Comparison of ENCODE assay signal across 8 cellular contexts in the genomic region with DNA sequence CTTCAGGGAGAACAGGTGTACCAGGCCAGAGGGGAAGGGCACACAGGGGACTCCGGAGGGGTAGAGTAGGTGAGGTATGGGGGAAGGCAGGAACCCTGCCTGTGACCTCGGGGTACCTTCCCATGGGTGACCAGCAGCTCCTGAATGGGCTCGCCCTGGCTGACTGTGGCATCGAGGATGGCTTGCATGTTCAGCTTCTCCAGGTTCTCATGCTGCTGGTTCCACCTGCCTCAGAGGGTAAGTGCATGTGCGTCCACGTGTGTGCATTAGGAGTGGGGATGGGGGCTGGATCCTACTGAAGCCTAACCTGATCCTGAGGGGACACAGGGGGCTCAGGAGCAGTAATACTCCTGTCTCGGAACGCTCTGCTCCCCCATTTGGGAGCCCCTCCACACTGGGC. TPM values are rescaled to one million over a fixed set of nuclear protein-coding genes. Genes with fewer than 3 reads are reported as not detected.
DNase-seq lines count a peak whose midpoint lies in the region; ATAC-seq and TF ChIP-seq lines count a peak whose summit lies in the region.
"Had no signal": no experiment of that assay in that cellular context is flagged by ENCODE, and none has a peak within 500 bp of the region (broad histone marks: within the 10 kb centered on the region; RNA-seq: fewer than 3 reads in every experiment).

No MANE protein-coding gene starts in this region.

- no peak overlapping the region for H2BK20ac ChIP-seq in H9 (ENCODE audit: low read depth, low read length, poor library complexity, severe bottlenecking)

- H3K4me1 Mint-ChIP-seq in H9 = peaks cover 8 to 14% of the 10 kb centered on the region in 2 experiments
- peaks cover 40 to 63% (median 55%) of the 10 kb centered on the region in 3 donors for H3K4me1 Mint-ChIP-seq in T-cell

- ATAC-seq in T-cell (replicated peaks in 1 of 4) (no peak), GM21737 (IDR thresholded peaks at IDR 0.05; ENCODE audit: unreplicated experiment) (no peak), HG02610 (IDR thresholded peaks at IDR 0.05; ENCODE audit: unreplicated experiment) (no peak)

- H2AK5ac ChIP-seq in H9 (ENCODE audit: insufficient read length, low read length) = no peak overlapping the region

- no peak overlapping the region for H3K56ac ChIP-seq in H9 (ENCODE audit: insufficient read length, low read depth, low read length)

- no peak overlapping the region for H2BK120ac ChIP-seq in H9 (ENCODE audit: low read depth, low read length, poor library complexity, severe bottlenecking)

- H4K20me1 ChIP-seq in H9 (ENCODE audit: control insufficient read depth, insufficient read depth, insufficient read length) = no peaks in the 10 kb centered on the region

- H3K4me1 ChIP-seq in H9 (ENCODE audit: insufficient read depth, low read length) = no peaks in the 10 kb centered on the region; the same call in 1 of the 2 replicates

- no peak overlapping the region for H3K27ac ChIP-seq in H9 (ENCODE audit: insufficient read length, low read depth, low read length)
- H3K27ac ChIP-seq: PC-9 had no signal

- no peaks in the 10 kb centered on the region for H3K79me1 ChIP-seq in H9 (ENCODE audit: insufficient read depth, low read depth, low read length, poor library complexity, severe bottlenecking)

- no peak overlapping the region for H2BK12ac ChIP-seq in H9 (ENCODE audit: insufficient read length, low read depth, low read length)

- no peak overlapping the region for H3K4ac ChIP-seq in H9 (ENCODE audit: low read depth, low read length)

- CTCF ChIA-PET in T-cell (lab: Charles Lee) = interaction anchor here in 1 of 2 donors (1.1 kb wide), 1 partner anchor 11 kb away, joined by 3 read pairs; no protein-coding TSS in a partner anchor

- H3K4me3 ChIP-seq in foreskin fibroblast (ENCODE audit: low read depth in 1 of 2, low read length in 2 of 2) (peak overlapping the region; percentile 45 to 59), skeletal muscle cell (ENCODE audit: low read depth, low read length) (peak overlapping the region; percentile 55)
- H3K4me3 ChIP-seq: PC-9 had no signal

- H4K8ac ChIP-seq in H9 (replicated peaks; ENCODE audit: insufficient read length, low read depth, low read length) = no peak overlapping the region

- no peak overlapping the region for H4K91ac ChIP-seq in H9 (ENCODE audit: insufficient read length, low read depth, low read length)

- POLR2A ChIA-PET in T-cell (lab: Charles Lee) = no interaction called here

- H3K18ac ChIP-seq in H9 (ENCODE audit: insufficient read length, low read depth, low read length) = no peak overlapping the region

- peaks cover 13% of the 10 kb centered on the region; the same call in 1 of the 2 replicates for H3K27me3 ChIP-seq in H9 (ENCODE audit: insufficient read depth, low read length)

- no CpG with 5 or more reads among the region's 8 CpGs for WGBS in H9 (ENCODE audit: extremely low coverage, insufficient read length, low lambda C conversion rate)

- H3K36me3 Mint-ChIP-seq in H9 (ENCODE audit: insufficient read depth in 1 of 3, low read depth in 3 of 3) = peaks cover 6 to 15% (median 7%) of the 10 kb centered on the region in 3 experiments; a peak in 6 of 7 replicates
- H3K36me3 Mint-ChIP-seq in T-cell = peaks cover 14% of the 10 kb centered on the region

- H3T11ph ChIP-seq in H9 (ENCODE audit: low read length) = no peak overlapping the region

- H2BK5ac ChIP-seq in H9 (ENCODE audit: insufficient read length, low read length) = no peak overlapping the region

- H3K79me2 ChIP-seq in H9 (ENCODE audit: insufficient read depth, low read length) = no peaks in the 10 kb centered on the region

- H3K14ac ChIP-seq in H9 (ENCODE audit: insufficient read depth, low read length) = no peak overlapping the region

- no peaks in the 10 kb centered on the region for H3K9me3 ChIP-seq in H9 (ENCODE audit: control insufficient read depth, low read depth, low read length)

- H2AFZ ChIP-seq in H9 (ENCODE audit: low read length) = no peak overlapping the region
- H2AFZ ChIP-seq: PC-9 had no signal

- no peak overlapping the region for H3K27ac Mint-ChIP-seq in H9
- H3K27ac Mint-ChIP-seq in T-cell = peak overlapping the region in 1 of 2 donors; percentile 2

- no peak overlapping the region for H2BK15ac ChIP-seq in H9 (ENCODE audit: low read depth, low read length)

- peak overlapping the region; percentile 62 for H3K4me2 ChIP-seq in H9 (ENCODE audit: insufficient read depth, insufficient read length, low read length)
- H3K4me2 ChIP-seq: PC-9 had no signal

- H3K9me3 Mint-ChIP-seq in H9 (no peaks in the 10 kb centered on the region), T-cell (no peaks in the 10 kb centered on the region)

- no peak overlapping the region for H4K5ac ChIP-seq in H9 (ENCODE audit: insufficient read length, low read depth, low read length)

- H3K27me3 Mint-ChIP-seq in H9 (ENCODE audit: low read depth) (peaks cover 58% of the 10 kb centered on the region), T-cell (no peaks in the 10 kb centered on the region)

- H3K9ac ChIP-seq in H9 (ENCODE audit: extremely low read depth, insufficient read length, low read length) = no peak overlapping the region

- no peak for TF ChIP-seq CTCF in H9 (conservative IDR thresholded peaks at IDR 0.05)
- no peak for TF ChIP-seq CTCF in foreskin fibroblast (IDR thresholded peaks at IDR 0.05; ENCODE audit: low read depth, low read length)

- DNase-seq in H9 (no peak), T-cell (no peak), foreskin fibroblast (no peak), skeletal muscle cell (ENCODE audit: low read depth) (no peak), islet precursor cell (no peak)

- H3K4me3 Mint-ChIP-seq in H9 = peak overlapping the region; percentile 57 to 70; a peak in 2 of 5 replicates
- H3K4me3 Mint-ChIP-seq in T-cell = peak overlapping the region in 2 of 3 donors; percentile 9 to 74

- no peak overlapping the region for H3K23ac ChIP-seq in H9 (ENCODE audit: insufficient read length, low read depth, low read length)

- H3K23me2 ChIP-seq in H9 (ENCODE audit: insufficient read length, low read depth, low read length, poor library complexity, severe bottlenecking) = peaks cover 15% of the 10 kb centered on the region

RNA-seq across cellular contexts. Expression of a gene that starts 0.5 kb away (rescaled TPM):
- total RNA-seq in H9 (2021) = 0.61 and 1.4 TPM in 2 replicates
- total RNA-seq in T-cell = 1 to 10 TPM; 1.2 to 6.1 (median 2.9) TPM

RNA-seq across cellular contexts. Expression of a gene that starts 4.4 kb away (rescaled TPM):
- total RNA-seq in H9 (2021) (15.1 and 15.8 TPM in 2 replicates), T-cell (100 to 1,000 TPM in 1 of 5 donors, 10 to 100 TPM in 4; 73.2 to 153 (median 79.6) TPM)

RNA-seq across cellular contexts. Expression of a gene that starts 5.6 kb away (rescaled TPM):
- total RNA-seq in H9 (2021) (23.0 and 23.4 TPM in 2 replicates), T-cell (10 to 100 TPM; 26.6 to 52.2 (median 48.1) TPM)

RNA-seq across cellular contexts. Expression of a gene that starts 5.7 kb away (rescaled TPM):
- total RNA-seq in H9 (2021) (16.8 and 19.0 TPM in 2 replicates), T-cell (10 to 100 TPM; 25.7 to 45.3 (median 32.7) TPM)

RNA-seq across cellular contexts. Expression of a gene that starts 14.3 kb away (rescaled TPM):
- total RNA-seq in H9 (2021) (32.3 and 34.0 TPM in 2 replicates), T-cell (10 to 100 TPM; 13.9 to 35.2 (median 33.1) TPM)
